23 cellular contexts compared by ENCODE assay signal in the genomic region with DNA sequence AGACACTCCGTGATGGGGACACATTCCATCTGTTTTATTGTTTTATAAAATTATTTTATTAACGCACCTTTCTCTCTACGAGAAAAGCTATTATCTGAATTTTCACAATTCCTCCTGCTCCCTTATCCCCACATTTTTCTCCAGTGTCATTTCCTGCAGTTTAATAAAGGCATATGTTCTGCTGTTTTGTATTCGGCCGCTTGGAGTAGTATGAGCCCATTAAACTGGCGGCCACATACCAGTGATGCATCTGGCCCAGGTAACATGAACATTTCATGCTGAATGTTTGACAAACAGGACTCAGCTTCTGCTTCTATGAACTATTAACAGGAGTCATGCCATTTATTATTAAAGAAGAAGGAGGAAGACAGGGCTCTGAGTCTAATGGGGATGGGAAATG.
"Had no signal": no experiment of that assay in that cellular context is flagged by ENCODE, and none has a peak within 500 bp of the region (broad histone marks: within the 10 kb centered on the region; RNA-seq: fewer than 3 reads in every experiment).

No MANE protein-coding gene starts in this region.

- H3K4me1 ChIP-seq: esophagus squamous epithelium, gastroesophageal sphincter, spleen, upper lobe of left lung had no signal

- H3K27ac ChIP-seq: cardiac muscle cell, esophagus squamous epithelium, gastroesophageal sphincter, spleen, thoracic aorta, upper lobe of left lung had no signal

- H3K9me3 ChIP-seq: esophagus squamous epithelium, gastroesophageal sphincter, spleen, thoracic aorta, upper lobe of left lung had no signal

- H3K27me3 Mint-ChIP-seq: progenitor cell of endocrine pancreas had no signal

- H3K4me3 ChIP-seq: cardiac muscle cell, esophagus squamous epithelium, gastroesophageal sphincter, spleen, thoracic aorta, upper lobe of left lung had no signal

- H3K27me3 ChIP-seq: cardiac muscle cell, upper lobe of left lung had no signal

- H3K4me3 Mint-ChIP-seq: activated CD4-positive, alpha-beta memory T cell treated with anti-CD3 and anti-CD28 coated beads for 36 hours; activated naive CD4-positive, alpha-beta T cell treated with anti-CD3 and anti-CD28 coated beads for 36 hours; activated T-cell treated with anti-CD3 and anti-CD28 coated beads, Interleukin-2, amount 50 U/mL, for 72 hours; endodermal cell; natural killer cell had no signal

- H3K36me3 Mint-ChIP-seq: activated CD4-positive, alpha-beta memory T cell treated with anti-CD3 and anti-CD28 coated beads for 36 hours; natural killer cell had no signal

- H3K4me1 Mint-ChIP-seq: endodermal cell, natural killer cell had no signal

- H3K36me3 ChIP-seq: cardiac muscle cell, esophagus squamous epithelium, gastroesophageal sphincter, spleen, thoracic aorta, upper lobe of left lung had no signal

- DNase-seq: activated CD4-positive, alpha-beta memory T cell treated with anti-CD3 and anti-CD28 coated beads for 36 hours; activated CD4-positive, alpha-beta T cell treated with anti-CD3 and anti-CD28 coated beads for 48 hours; activated effector memory CD4-positive, alpha-beta T cell treated with Interleukin-2 at 50 U/mL for 16 hours; activated naive CD4-positive, alpha-beta T cell treated with anti-CD3 and anti-CD28 coated beads for 36 hours; activated T-cell treated with anti-CD3 and anti-CD28 coated beads, Interleukin-2, amount 50 U/mL, for 72 hours; amygdala; cortex of kidney; endodermal cell; esophagus squamous epithelium; hypothalamus; left ventricle myocardium superior; midbrain; natural killer cell; retina; spleen; stimulated activated CD4-positive, alpha-beta T cell treated with anti-CD3 and anti-CD28 coated beads, Interleukin-4, amount 100 ng/mL, for 24 hours; stimulated activated naive CD4-positive, alpha-beta T cell treated with Interleukin-2 at 50 U/mL for 16 hours; T1000; upper lobe of left lung had no signal

- H3K9me3 Mint-ChIP-seq: activated CD4-positive, alpha-beta memory T cell treated with anti-CD3 and anti-CD28 coated beads for 36 hours; activated naive CD4-positive, alpha-beta T cell treated with anti-CD3 and anti-CD28 coated beads for 36 hours; activated T-cell treated with anti-CD3 and anti-CD28 coated beads, Interleukin-2, amount 50 U/mL, for 72 hours; natural killer cell had no signal

- H3K27ac Mint-ChIP-seq: activated CD4-positive, alpha-beta memory T cell treated with anti-CD3 and anti-CD28 coated beads for 36 hours; activated T-cell treated with anti-CD3 and anti-CD28 coated beads, Interleukin-2, amount 50 U/mL, for 72 hours; endodermal cell; natural killer cell; progenitor cell of endocrine pancreas had no signal
